In genomic region chr14:60051690-60052324, GRCh38 we compare ENCODE assay signal across 9 cellular contexts. TPM values are rescaled to one million over a fixed set of nuclear protein-coding genes. Genes with fewer than 3 reads are reported as not detected.
DNase-seq lines count a peak whose midpoint lies in the region; ATAC-seq and TF ChIP-seq lines count a peak whose summit lies in the region.
"Had no signal": no experiment of that assay in that cellular context is flagged by ENCODE, and none has a peak within 500 bp of the region (broad histone marks: within the 10 kb centered on the region; RNA-seq: fewer than 3 reads in every experiment).

No MANE protein-coding gene starts in this region.

- peak overlapping the region; percentile 70; the same call in 1 of the 2 replicates for H3K4me2 ChIP-seq in IMR-90 (ENCODE audit: low read depth, low read length)

- no peaks in the 10 kb centered on the region for H3K79me1 ChIP-seq in IMR-90 (ENCODE audit: low read depth in 1 of 2, low read length in 2 of 2)

- H2BK15ac ChIP-seq in IMR-90 (ENCODE audit: low read depth, low read length), result no peak overlapping the region

- H2BK20ac ChIP-seq in IMR-90 (ENCODE audit: low read depth, low read length), result no peak overlapping the region

- no peak for TF ChIP-seq EP300 in sigmoid colon (IDR thresholded peaks at IDR 0.05)

- H4K5ac ChIP-seq in IMR-90 (ENCODE audit: low read depth, low read length), result no peak overlapping the region

- dilution Hi-C loops in IMR-90 (cut with HindIII; ENCODE audit: low sequenced_read_pairs, unreplicated experiment), result no loop called here

- no peaks in the 10 kb centered on the region for H3K4me1 ChIP-seq in IMR-90 (ENCODE audit: control insufficient read depth, insufficient read depth, low read length)
- no peaks in the 10 kb centered on the region for H3K4me1 ChIP-seq in sigmoid colon

- H3K56ac ChIP-seq in IMR-90 (ENCODE audit: extremely low read depth, insufficient read depth, low read length), result no peak overlapping the region

- H4K8ac ChIP-seq in IMR-90 (ENCODE audit: low read depth in 2 of 2, low read length in 2 of 2), result no peak overlapping the region

- peaks cover 11% of the 10 kb centered on the region for H3K4me1 Mint-ChIP-seq in activated CD4-positive, alpha-beta T cell treated with anti-CD3 and anti-CD28 coated beads, Interleukin-2, amount 10 ng/mL, durations not matched to agents 7 days and 5 days
- peaks cover 8% of the 10 kb centered on the region for H3K4me1 Mint-ChIP-seq in brain

- H3K4me3 Mint-ChIP-seq in activated CD4-positive, alpha-beta T cell treated with anti-CD3 and anti-CD28 coated beads, Interleukin-2, amount 10 ng/mL, durations not matched to agents 7 days and 5 days, result no peak overlapping the region
- peak overlapping the region in 2 of 5 experiments; percentile 2 to 3 for H3K4me3 Mint-ChIP-seq in brain

- no peak overlapping the region for H3K27ac Mint-ChIP-seq in activated CD4-positive, alpha-beta T cell treated with anti-CD3 and anti-CD28 coated beads, Interleukin-2, amount 10 ng/mL, durations not matched to agents 7 days and 5 days
- H3K27ac Mint-ChIP-seq in brain, result peak overlapping the region in 4 of 5 experiments; percentile 27 to 65 (median 43)

- no CpG with 5 or more reads among the region's 5 CpGs for WGBS in IMR-90 (ENCODE audit: extremely low coverage in 2 of 2, insufficient read length in 1 of 2), 2 experiments
- 52 to 81% methylated on average over 5 of the region's 5 CpGs for WGBS in sigmoid colon, 2 donors

- no peaks in the 10 kb centered on the region for H3K9me3 ChIP-seq in IMR-90 (ENCODE audit: control insufficient read depth, insufficient read depth, low read length)
- H3K9me3 ChIP-seq in sigmoid colon, result peaks cover 0 to 3% (median 0%) of the 10 kb centered on the region in 4 donors

- H3K36me3 ChIP-seq in IMR-90 (ENCODE audit: control insufficient read depth, insufficient read depth, low read length), result no peaks in the 10 kb centered on the region
- H3K36me3 ChIP-seq in sigmoid colon, result no peaks in the 10 kb centered on the region

- H2AK9ac ChIP-seq in IMR-90 (replicated peaks; ENCODE audit: low read depth, low read length, poor library complexity), result no peak overlapping the region

- peaks cover 6% of the 10 kb centered on the region for H3K27me3 Mint-ChIP-seq in activated CD4-positive, alpha-beta T cell treated with anti-CD3 and anti-CD28 coated beads, Interleukin-2, amount 10 ng/mL, durations not matched to agents 7 days and 5 days
- H3K27me3 Mint-ChIP-seq in brain, result peaks cover 9% of the 10 kb centered on the region

- no peak overlapping the region for H3K27ac ChIP-seq in IMR-90 (ENCODE audit: insufficient read depth, low read length)
- no peak overlapping the region for H3K27ac ChIP-seq in sigmoid colon

- no peak overlapping the region for H3K4ac ChIP-seq in IMR-90 (ENCODE audit: low read depth, low read length)

- H2AK5ac ChIP-seq in IMR-90 (ENCODE audit: low read depth, low read length), result no peak overlapping the region

- intact Hi-C loops in IMR-90 (cut with micrococcal nuclease), result no loop called here
- intact Hi-C loops in sciatic nerve (cut with DNase I), result no loop called here
- intact Hi-C loops in sigmoid colon (cut with DNase I), result no loop called here

- POLR2A ChIA-PET in activated CD4-positive, alpha-beta T cell treated with anti-CD3 and anti-CD28 coated beads, Interleukin-2, amount 10 ng/mL, durations not matched to agents 7 days and 5 days (lab: Charles Lee), result interaction anchor here (0.6 kb wide), 1 partner anchor 27 kb away, joined by 4 read pairs; no protein-coding TSS in a partner anchor
- POLR2A ChIA-PET in IMR-90 (lab: Charles Lee; ENCODE audit: unreplicated experiment), result no interaction called here

- in situ Hi-C loops in IMR-90 (cut with MboI; ENCODE audit: low sequenced_read_pairs), result loop anchor here (25.0 kb wide), 1 partner anchor 510 kb away; no protein-coding TSS in a partner anchor

- H3K36me3 Mint-ChIP-seq in activated CD4-positive, alpha-beta T cell treated with anti-CD3 and anti-CD28 coated beads, Interleukin-2, amount 10 ng/mL, durations not matched to agents 7 days and 5 days (ENCODE audit: low read depth), result no peaks in the 10 kb centered on the region
- H3K36me3 Mint-ChIP-seq in brain, result no peaks in the 10 kb centered on the region

- H3K4me3 ChIP-seq in IMR-90 (ENCODE audit: insufficient read depth, low read depth, low read length) (no peak overlapping the region), sigmoid colon (no peak overlapping the region)

- H3K14ac ChIP-seq in IMR-90 (replicated peaks; ENCODE audit: low read depth, low read length), result no peak overlapping the region

- H2BK5ac ChIP-seq in IMR-90 (ENCODE audit: low read depth, low read length, poor library complexity, severe bottlenecking), result no peak overlapping the region

- no TSS peak for BruUV-seq in IMR-90 (replicated peaks; lab: Mats Ljungman, UMichigan)

- TF ChIP-seq POLR2A in IMR-90 (IDR thresholded peaks at IDR 0.05; ENCODE audit: low read depth, low read length) (no peak), sigmoid colon (IDR thresholded peaks at IDR 0.05) (no peak)

- no peaks in the 10 kb centered on the region for H4K20me1 ChIP-seq in IMR-90 (ENCODE audit: insufficient read depth, low read length)

- H3K9me1 ChIP-seq in IMR-90 (ENCODE audit: insufficient read depth, low read length), result no peaks in the 10 kb centered on the region

- CTCF ChIA-PET in activated CD4-positive, alpha-beta T cell treated with anti-CD3 and anti-CD28 coated beads, Interleukin-2, amount 10 ng/mL, durations not matched to agents 7 days and 5 days (lab: Charles Lee), result interaction anchor here (1.3 kb wide), 1 partner anchor 11 kb away, joined by 3 read pairs; no protein-coding TSS in a partner anchor
- CTCF ChIA-PET in IMR-90 (lab: Yijun Ruan, JAX), result no interaction called here

- H3K9ac ChIP-seq in IMR-90 (ENCODE audit: low read depth, low read length), result no peak overlapping the region

- no peak overlapping the region for H2BK120ac ChIP-seq in IMR-90 (ENCODE audit: low read depth, low read length)

- TF ChIP-seq CTCF in IMR-90 (conservative IDR thresholded peaks at IDR 0.05; ENCODE audit: low read depth, low read length) (no peak), brain (conservative IDR thresholded peaks at IDR 0.05) (no peak), sigmoid colon (IDR thresholded peaks at IDR 0.05) (no peak)

- TF ChIP-seq RAD21 in IMR-90 (IDR thresholded peaks at IDR 0.05; ENCODE audit: low read length), result no peak

- H3K18ac ChIP-seq in IMR-90 (ENCODE audit: low read depth, low read length), result no peak overlapping the region

- no peaks in the 10 kb centered on the region; the same call in 1 of the 2 replicates for H3K27me3 ChIP-seq in IMR-90 (ENCODE audit: control insufficient read depth, insufficient read depth, low read length)
- H3K27me3 ChIP-seq in sigmoid colon, result no peaks in the 10 kb centered on the region

- no peaks in the 10 kb centered on the region for H3K9me3 Mint-ChIP-seq in activated CD4-positive, alpha-beta T cell treated with anti-CD3 and anti-CD28 coated beads, Interleukin-2, amount 10 ng/mL, durations not matched to agents 7 days and 5 days
- peaks cover 0 to 15% (median 5%) of the 10 kb centered on the region in 5 experiments for H3K9me3 Mint-ChIP-seq in brain

- H3K23ac ChIP-seq in IMR-90 (ENCODE audit: low read depth, low read length), result no peak overlapping the region

- H2AFZ ChIP-seq in IMR-90 (replicated peaks; ENCODE audit: low read length, poor library complexity), result peak overlapping the region; percentile 57

- H4K91ac ChIP-seq in IMR-90 (ENCODE audit: insufficient read depth, low read depth, low read length), result no peak overlapping the region

- ATAC-seq in IMR-90 (ENCODE audit: low read depth) (no peak; the same call in 1 of the 2 replicates), sciatic nerve (peak; percentile 32), GM19397 (IDR thresholded peaks at IDR 0.05; ENCODE audit: unreplicated experiment) (no peak)

- peak; percentile 15 for DNase-seq in activated CD4-positive, alpha-beta T cell treated with anti-CD3 and anti-CD28 coated beads, Interleukin-2, amount 10 ng/mL, durations not matched to agents 7 days and 5 days
- no peak for DNase-seq in activated CD4-positive, alpha-beta T cell treated with anti-CD3 and anti-CD28 coated beads, Interleukin-2, amount 50 U/mL, for 48 hours
- peak; percentile 0 for DNase-seq in IMR-90
- DNase-seq in sciatic nerve (ENCODE audit: low spot score), result no peak
- no peak for DNase-seq in sigmoid colon
- no peak for DNase-seq in NCI-H128 (lab: John Stamatoyannopoulos, UW; ENCODE audit: unreplicated experiment)
- DNase-seq: RPMI8226 had no signal

TF ChIP-seq in IMR-90, 13 proteins besides CTCF, POLR2A, EP300 and RAD21:
- no peak for TF ChIP-seq RCOR1 (IDR thresholded peaks at IDR 0.05; ENCODE audit: insufficient replicate concordance, low read length)
- no peak for TF ChIP-seq NFE2L2 (IDR thresholded peaks at IDR 0.05; ENCODE audit: low read depth, low read length)
- no peak for TF ChIP-seq RFX5 (IDR thresholded peaks at IDR 0.05; ENCODE audit: low read depth, low read length)
- TF ChIP-seq BHLHE40 (IDR thresholded peaks at IDR 0.05; ENCODE audit: low read depth, low read length), result no peak
- no peak for TF ChIP-seq SMC3 (IDR thresholded peaks at IDR 0.05; ENCODE audit: low read depth, low read length)
- no peak for TF ChIP-seq MAZ (IDR thresholded peaks at IDR 0.05; ENCODE audit: borderline replicate concordance, low read depth, low read length)
- TF ChIP-seq CHD1 (IDR thresholded peaks at IDR 0.05; ENCODE audit: low read depth, low read length), result no peak
- TF ChIP-seq ELK1 (IDR thresholded peaks at IDR 0.05; ENCODE audit: borderline replicate concordance, low read depth, low read length), result no peak
- TF ChIP-seq CEBPB (IDR thresholded peaks at IDR 0.05; ENCODE audit: low read depth, low read length), result no peak

RNA-seq across cellular contexts. Expression of gene PCNX4, which starts 39.9 kb away (rescaled TPM):
- 10 to 100 TPM; 33.3 to 36.9 TPM for total RNA-seq in activated CD4-positive, alpha-beta T cell treated with anti-CD3 and anti-CD28 coated beads, Interleukin-2, amount 10 ng/mL, durations not matched to agents 7 days and 5 days
- total RNA-seq in IMR-90 (2012; rRNA removed) (128 and 151 TPM in 2 replicates), sciatic nerve (55.4 TPM), sigmoid colon (10 to 100 TPM; 43.8 to 55.9 (median 44.3) TPM)
- polyA plus RNA-seq in IMR-90 (2012; rRNA removed) (44.7 and 55.4 TPM in 2 replicates), brain (ENCODE audit: insufficient read depth, low read depth, low replicate concordance) (30.0 TPM), sigmoid colon (10 to 100 TPM in 1 of 3 donors, 1 to 10 TPM in 2; 3.7 to 10.2 (median 9.9) TPM)
- polyA plus RNA-seq in IMR-90 (2012; cell fraction: cytosol; rRNA removed), result 34.3 and 60.9 TPM in 2 replicates
- polyA plus RNA-seq in IMR-90 (2012; cell fraction: nucleus; rRNA removed; ENCODE audit: low replicate concordance), result 64.5 and 76.9 TPM in 2 replicates

Comparison
In these comparisons a context has a peak if more than half of its experiments do, and no peak if none do; other contexts are left out.
1. DNase-seq: peak in activated CD4-positive, alpha-beta T cell treated with anti-CD3 and anti-CD28 coated beads, Interleukin-2, amount 10 ng/mL, durations not matched to agents 7 days and 5 days (single experiment) and IMR-90 (single experiment); none in activated CD4-positive, alpha-beta T cell treated with anti-CD3 and anti-CD28 coated beads, Interleukin-2, amount 50 U/mL, for 48 hours (0 of 2), sciatic nerve (single experiment), sigmoid colon (single experiment) and NCI-H128 (single experiment).